Comparison of ENCODE assay signal across 8 cellular contexts in the genomic region with DNA sequence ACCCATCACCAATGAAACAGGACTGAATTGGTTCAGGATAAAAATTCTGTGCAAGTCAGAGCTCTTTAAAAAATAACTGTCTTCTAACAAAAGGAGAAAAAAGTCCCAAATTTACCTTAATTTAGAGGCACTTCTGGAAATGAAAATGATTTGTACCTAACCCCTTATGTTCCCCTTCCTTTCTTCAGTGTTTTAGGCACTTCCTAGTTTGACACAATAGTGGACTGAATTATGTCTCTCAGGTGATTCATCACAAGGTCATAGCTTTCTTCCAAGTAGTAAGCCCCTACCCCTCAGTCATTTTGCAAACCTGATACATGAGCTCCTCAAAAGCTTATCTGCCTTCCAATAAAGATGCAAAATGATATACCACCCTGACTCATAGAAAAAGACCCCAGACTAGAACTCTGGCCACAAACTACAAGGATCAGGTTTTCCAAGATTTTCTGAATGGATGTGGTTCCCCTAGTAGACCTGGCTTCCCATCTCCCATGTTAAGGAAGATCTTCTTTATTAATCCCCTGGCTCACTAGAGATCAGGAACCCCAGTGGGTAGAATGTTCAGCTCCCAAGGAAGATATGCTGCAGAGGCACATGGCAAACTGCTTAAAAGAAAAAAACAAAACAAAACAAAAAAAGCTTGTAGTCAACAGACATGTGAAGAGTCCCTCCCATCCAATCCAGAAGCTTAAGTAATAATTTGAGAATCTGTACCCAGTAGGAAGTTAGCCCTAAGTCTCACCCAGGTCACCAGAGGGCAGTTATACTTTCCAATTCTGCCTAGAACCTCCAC. TPM values are rescaled to one million over a fixed set of nuclear protein-coding genes. Genes with fewer than 3 reads are reported as not detected.
DNase-seq lines count a peak whose midpoint lies in the region; ATAC-seq and TF ChIP-seq lines count a peak whose summit lies in the region.

No MANE protein-coding gene starts in this region.

- no peak for ATAC-seq in stimulated activated memory B cell treated with anti-CD40 and anti-IgM and Interleukin-4, amounts not matched to agents 10 μg/mL and 1 μg/mL and 100 μg/mL, for 72 hours
- ATAC-seq in HG03280 (IDR thresholded peaks at IDR 0.05; ENCODE audit: unreplicated experiment), result no peak

- peak overlapping the region; percentile 97 for H3K27ac ChIP-seq in VCaP

- peak overlapping the region; percentile 41 for H3K4me3 Mint-ChIP-seq in stimulated activated memory B cell treated with anti-CD40 and anti-IgM and Interleukin-4, amounts not matched to agents 10 μg/mL and 1 μg/mL and 100 μg/mL, for 72 hours

- H3K36me3 Mint-ChIP-seq in stimulated activated memory B cell treated with anti-CD40 and anti-IgM and Interleukin-4, amounts not matched to agents 10 μg/mL and 1 μg/mL and 100 μg/mL, for 72 hours, result peaks cover 64% of the 10 kb centered on the region

- peak overlapping the region; percentile 97 for H3K27ac Mint-ChIP-seq in stimulated activated memory B cell treated with anti-CD40 and anti-IgM and Interleukin-4, amounts not matched to agents 10 μg/mL and 1 μg/mL and 100 μg/mL, for 72 hours

- H3K4me3 ChIP-seq in fibroblast of villous mesenchyme (ENCODE audit: low read depth, low read length), result no peak overlapping the region

- H3K4me1 Mint-ChIP-seq in stimulated activated memory B cell treated with anti-CD40 and anti-IgM and Interleukin-4, amounts not matched to agents 10 μg/mL and 1 μg/mL and 100 μg/mL, for 72 hours, result peaks cover 55% of the 10 kb centered on the region

- TF ChIP-seq CTCF in VCaP (conservative IDR thresholded peaks at IDR 0.05) (no peak), fibroblast of villous mesenchyme (IDR thresholded peaks at IDR 0.05; ENCODE audit: insufficient read depth, low read depth, low read length) (no peak)

- peak; percentile 25 for DNase-seq in NOMO-1 treated with DMSO at 0.1 percent for 48 hours (lab: John Stamatoyannopoulos, UW; ENCODE audit: unreplicated experiment)
- DNase-seq in NOMO-1 treated with dmso at 0.1 percent for 144 hours (lab: John Stamatoyannopoulos, UW; ENCODE audit: unreplicated experiment), result no peak
- DNase-seq in fibroblast of villous mesenchyme (ENCODE audit: low read depth), result peak; percentile 41
- DNase-seq in NAMALWA (ENCODE audit: low spot score), result no peak
- no peak for DNase-seq in NCI-H510A (lab: John Stamatoyannopoulos, UW)

- no peaks in the 10 kb centered on the region for H3K27me3 Mint-ChIP-seq in stimulated activated memory B cell treated with anti-CD40 and anti-IgM and Interleukin-4, amounts not matched to agents 10 μg/mL and 1 μg/mL and 100 μg/mL, for 72 hours

- no peaks in the 10 kb centered on the region for H3K9me3 Mint-ChIP-seq in stimulated activated memory B cell treated with anti-CD40 and anti-IgM and Interleukin-4, amounts not matched to agents 10 μg/mL and 1 μg/mL and 100 μg/mL, for 72 hours

RNA-seq across cellular contexts. Expression of a gene that starts 3.6 kb away (rescaled TPM):
- 37.7 and 70.4 TPM in 2 replicates for total RNA-seq in fibroblast of villous mesenchyme

RNA-seq across cellular contexts. Expression of a gene that starts 4.2 kb away (rescaled TPM):
- total RNA-seq in fibroblast of villous mesenchyme, result 79.5 and 81.2 TPM in 2 replicates

RNA-seq across cellular contexts. Expression of a gene that starts 13.2 kb away (rescaled TPM):
- 4.2 and 5.2 TPM in 2 replicates for total RNA-seq in fibroblast of villous mesenchyme

RNA-seq across cellular contexts. Expression of a gene that starts 33.5 kb away (rescaled TPM):
- 4.8 and 9.9 TPM in 2 replicates for total RNA-seq in fibroblast of villous mesenchyme

RNA-seq across cellular contexts. Expression of a gene that starts 42.2 kb away (rescaled TPM):
- 30.9 and 37.6 TPM in 2 replicates for total RNA-seq in fibroblast of villous mesenchyme

Comparison
In these comparisons a context has a peak if more than half of its experiments do, and no peak if none do; other contexts are left out.
1. DNase-seq: peak in NOMO-1 treated with DMSO at 0.1 percent for 48 hours (single experiment) and fibroblast of villous mesenchyme (single experiment); none in NOMO-1 treated with dmso at 0.1 percent for 144 hours (single experiment), NAMALWA (single experiment) and NCI-H510A (single experiment).